11 cellular contexts compared by ENCODE assay signal in genomic region chr7:158650821-158651225, GRCh38. TPM values are rescaled to one million over a fixed set of nuclear protein-coding genes. Genes with fewer than 3 reads are reported as not detected.
DNase-seq lines count a peak whose midpoint lies in the region; ATAC-seq and TF ChIP-seq lines count a peak whose summit lies in the region.
"Had no signal": no experiment of that assay in that cellular context is flagged by ENCODE, and none has a peak within 500 bp of the region (broad histone marks: within the 10 kb centered on the region; RNA-seq: fewer than 3 reads in every experiment).

No MANE protein-coding gene starts in this region.

- no peaks in the 10 kb centered on the region for H3K27me3 ChIP-seq in SJSA1 (replicated peaks)
- H3K27me3 ChIP-seq: left lung had no signal

- H3K36me3 ChIP-seq in SJSA1 = peaks cover 83% of the 10 kb centered on the region

- peaks cover 70% of the 10 kb centered on the region for H3K36me3 Mint-ChIP-seq in activated CD8-positive, alpha-beta memory T cell treated with anti-CD3 and anti-CD28 coated beads, Interleukin-2, amount 10 ng/mL, durations not matched to agents 7 days and 5 days
- peaks cover 15% of the 10 kb centered on the region for H3K36me3 Mint-ChIP-seq in progenitor cell of endocrine pancreas (ENCODE audit: insufficient read depth)
- H3K36me3 Mint-ChIP-seq in activated naive CD8-positive, alpha-beta T cell treated with anti-CD3 and anti-CD28 coated beads for 36 hours = peaks cover 43% of the 10 kb centered on the region

- H3K4me1 ChIP-seq in SJSA1 (replicated peaks) = peaks cover 35% of the 10 kb centered on the region
- H3K4me1 ChIP-seq: left lung had no signal

- CTCF ChIA-PET in activated CD8-positive, alpha-beta memory T cell treated with anti-CD3 and anti-CD28 coated beads, Interleukin-2, amount 10 ng/mL, durations not matched to agents 7 days and 5 days (lab: Charles Lee) = interaction anchor here (3.0 kb wide), 1 partner anchor 326 kb away, joined by 9 read pairs; no protein-coding TSS in a partner anchor

- no peaks in the 10 kb centered on the region for H3K9me3 ChIP-seq in SJSA1 (replicated peaks)
- H3K9me3 ChIP-seq: left lung had no signal

- DNase-seq in activated CD8-positive, alpha-beta memory T cell treated with anti-CD3 and anti-CD28 coated beads, Interleukin-2, amount 10 ng/mL, durations not matched to agents 7 days and 5 days = no peak
- DNase-seq in activated CD8-positive, alpha-beta memory T cell treated with anti-CD3 and anti-CD28 coated beads, Interleukin-2, amount 50 U/mL, for 4 hours = no peak
- DNase-seq in SJSA1 (ENCODE audit: low read depth in 1 of 2, low spot score in 2 of 2) (peak; percentile 66 to 69), fibroblast of mammary gland (ENCODE audit: low read depth) (peak; percentile 96), stromal cell of bone marrow (ENCODE audit: low read depth) (peak; percentile 77), progenitor cell of endocrine pancreas (ENCODE audit: low spot score, unreplicated experiment) (no peak), Ammon's horn (ENCODE audit: low spot score) (no peak)
- DNase-seq in activated naive CD8-positive, alpha-beta T cell treated with anti-CD3 and anti-CD28 coated beads for 36 hours = no peak
- DNase-seq: AML-193, left lung, NCI-H1694 had no signal

- H3K9me3 Mint-ChIP-seq in activated CD8-positive, alpha-beta memory T cell treated with anti-CD3 and anti-CD28 coated beads, Interleukin-2, amount 10 ng/mL, durations not matched to agents 7 days and 5 days (ENCODE audit: low read depth) = no peaks in the 10 kb centered on the region
- peaks cover 4% of the 10 kb centered on the region for H3K9me3 Mint-ChIP-seq in progenitor cell of endocrine pancreas (ENCODE audit: low read depth)
- peaks cover 3% of the 10 kb centered on the region for H3K9me3 Mint-ChIP-seq in activated naive CD8-positive, alpha-beta T cell treated with anti-CD3 and anti-CD28 coated beads for 36 hours

- H3K4me3 ChIP-seq in SJSA1 (no peak overlapping the region), fibroblast of mammary gland (ENCODE audit: control insufficient read depth, low read depth, low read length) (no peak overlapping the region)
- H3K4me3 ChIP-seq: left lung had no signal

- no peaks in the 10 kb centered on the region for H3K27me3 Mint-ChIP-seq in activated CD8-positive, alpha-beta memory T cell treated with anti-CD3 and anti-CD28 coated beads, Interleukin-2, amount 10 ng/mL, durations not matched to agents 7 days and 5 days
- no peaks in the 10 kb centered on the region for H3K27me3 Mint-ChIP-seq in progenitor cell of endocrine pancreas
- H3K27me3 Mint-ChIP-seq in activated naive CD8-positive, alpha-beta T cell treated with anti-CD3 and anti-CD28 coated beads for 36 hours = no peaks in the 10 kb centered on the region

- no peak overlapping the region for H3K4me3 Mint-ChIP-seq in activated CD8-positive, alpha-beta memory T cell treated with anti-CD3 and anti-CD28 coated beads, Interleukin-2, amount 10 ng/mL, durations not matched to agents 7 days and 5 days
- H3K4me3 Mint-ChIP-seq in progenitor cell of endocrine pancreas (ENCODE audit: low read depth) = no peak overlapping the region
- H3K4me3 Mint-ChIP-seq in activated naive CD8-positive, alpha-beta T cell treated with anti-CD3 and anti-CD28 coated beads for 36 hours = no peak overlapping the region

- TF ChIP-seq CTCF in fibroblast of mammary gland (conservative IDR thresholded peaks at IDR 0.05; ENCODE audit: control insufficient read depth, insufficient read depth, low read depth, low read length) = no peak
- TF ChIP-seq CTCF in progenitor cell of endocrine pancreas (IDR thresholded peaks at IDR 0.05; ENCODE audit: unreplicated experiment) = no peak

- peak overlapping the region; percentile 17 for H3K27ac Mint-ChIP-seq in activated CD8-positive, alpha-beta memory T cell treated with anti-CD3 and anti-CD28 coated beads, Interleukin-2, amount 10 ng/mL, durations not matched to agents 7 days and 5 days
- H3K27ac Mint-ChIP-seq in progenitor cell of endocrine pancreas = no peak overlapping the region
- no peak overlapping the region for H3K27ac Mint-ChIP-seq in activated naive CD8-positive, alpha-beta T cell treated with anti-CD3 and anti-CD28 coated beads for 36 hours

- H3K27ac ChIP-seq in SJSA1 = peak overlapping the region; percentile 57
- H3K27ac ChIP-seq: left lung had no signal

- no peak for ATAC-seq in activated CD8-positive, alpha-beta memory T cell treated with anti-CD3 and anti-CD28 coated beads, Interleukin-2, amount 10 ng/mL, durations not matched to agents 7 days and 5 days
- ATAC-seq: left lung had no signal

- H3K4me1 Mint-ChIP-seq in activated CD8-positive, alpha-beta memory T cell treated with anti-CD3 and anti-CD28 coated beads, Interleukin-2, amount 10 ng/mL, durations not matched to agents 7 days and 5 days = peaks cover 25% of the 10 kb centered on the region
- peaks cover 4% of the 10 kb centered on the region for H3K4me1 Mint-ChIP-seq in progenitor cell of endocrine pancreas (ENCODE audit: low read depth)
- H3K4me1 Mint-ChIP-seq in activated naive CD8-positive, alpha-beta T cell treated with anti-CD3 and anti-CD28 coated beads for 36 hours = peaks cover 3% of the 10 kb centered on the region

RNA-seq across cellular contexts. Expression of gene NCAPG2, which starts 53.8 kb away (rescaled TPM):
- 100 to 1,000 TPM; 146 to 182 TPM for total RNA-seq in activated CD8-positive, alpha-beta memory T cell treated with anti-CD3 and anti-CD28 coated beads, Interleukin-2, amount 10 ng/mL, durations not matched to agents 7 days and 5 days
- 54.5 and 61.4 TPM in 2 replicates for total RNA-seq in SJSA1 (2014; rRNA removed; shearing (Covaris generic))
- total RNA-seq in progenitor cell of endocrine pancreas = 28.3 and 33.6 TPM in 2 replicates
- 100 to 1,000 TPM; 104 to 108 TPM for total RNA-seq in activated naive CD8-positive, alpha-beta T cell treated with anti-CD3 and anti-CD28 coated beads for 36 hours

Comparison
In these comparisons a context has a peak if more than half of its experiments do, and no peak if none do; other contexts are left out.
1. DNase-seq: peak in SJSA1 (2 of 2), fibroblast of mammary gland (single experiment) and stromal cell of bone marrow (single experiment); none in activated CD8-positive, alpha-beta memory T cell treated with anti-CD3 and anti-CD28 coated beads, Interleukin-2, amount 10 ng/mL, durations not matched to agents 7 days and 5 days (single experiment), activated CD8-positive, alpha-beta memory T cell treated with anti-CD3 and anti-CD28 coated beads, Interleukin-2, amount 50 U/mL, for 4 hours (single experiment), progenitor cell of endocrine pancreas (single experiment), activated naive CD8-positive, alpha-beta T cell treated with anti-CD3 and anti-CD28 coated beads for 36 hours (single experiment) and Ammon's horn (single experiment).